In genomic region chr1:7478797-7479499, GRCh38 we compare ENCODE assay signal across 9 cellular contexts.
DNase-seq lines count a peak whose midpoint lies in the region; TF ChIP-seq lines count a peak whose summit lies in the region.
"Had no signal": no experiment of that assay in that cellular context is flagged by ENCODE, and none has a peak within 500 bp of the region (broad histone marks: within the 10 kb centered on the region; RNA-seq: fewer than 3 reads in every experiment).

No MANE protein-coding gene starts in this region.

- no peaks in the 10 kb centered on the region for H3K9me3 Mint-ChIP-seq in endodermal cell

- no peak overlapping the region for H3K9ac ChIP-seq in endodermal cell (ENCODE audit: extremely low read depth, low read length, poor library complexity, severe bottlenecking)

- H3K36me3 ChIP-seq in endodermal cell (ENCODE audit: control insufficient read depth, insufficient read depth, low read length), result no peaks in the 10 kb centered on the region
- no peaks in the 10 kb centered on the region for H3K36me3 ChIP-seq in muscle layer of duodenum (ENCODE audit: control insufficient read depth in 1 of 2, insufficient read depth in 2 of 2, low read length in 2 of 2)
- H3K36me3 ChIP-seq in tibial artery, result no peaks in the 10 kb centered on the region
- H3K36me3 ChIP-seq: prostate gland had no signal

- no peak overlapping the region for H3K4me3 Mint-ChIP-seq in endodermal cell

- no peaks in the 10 kb centered on the region for H3K9me3 ChIP-seq in endodermal cell (ENCODE audit: control insufficient read depth, low read length)
- no peaks in the 10 kb centered on the region for H3K9me3 ChIP-seq in muscle layer of duodenum (ENCODE audit: control insufficient read depth in 1 of 2, low read length in 2 of 2)
- H3K9me3 ChIP-seq in tibial artery, result no peaks in the 10 kb centered on the region
- H3K9me3 ChIP-seq: prostate gland had no signal

- no peaks in the 10 kb centered on the region for H3K36me3 Mint-ChIP-seq in endodermal cell (ENCODE audit: low read depth)

- H3K4me1 ChIP-seq in endodermal cell (ENCODE audit: control insufficient read depth, insufficient read depth, low read length) (no peaks in the 10 kb centered on the region), muscle layer of duodenum (ENCODE audit: control insufficient read depth in 1 of 2, insufficient read depth in 2 of 2, low read length in 2 of 2) (peaks cover 5 to 7% of the 10 kb centered on the region in 2 donors), tibial artery (peaks cover 0 to 16% (median 5%) of the 10 kb centered on the region in 4 donors)
- H3K4me1 ChIP-seq: prostate gland had no signal

- 82 to 85% methylated on average over 12 to 14 of the region's 14 CpGs for WGBS in endodermal cell (ENCODE audit: insufficient coverage in 1 of 2, insufficient read length in 1 of 2), 2 experiments

- peak overlapping the region; percentile 4 for H3K27ac ChIP-seq in endodermal cell (ENCODE audit: low read depth, low read length)
- H3K27ac ChIP-seq in muscle layer of duodenum (ENCODE audit: low read length), result peak overlapping the region; percentile 89
- no peak overlapping the region for H3K27ac ChIP-seq in tibial artery
- H3K27ac ChIP-seq: prostate gland had no signal

- no peaks in the 10 kb centered on the region for H3K27me3 ChIP-seq in endodermal cell (ENCODE audit: control insufficient read depth, insufficient read depth, low read length, poor library complexity, severe bottlenecking)
- H3K27me3 ChIP-seq in muscle layer of duodenum (ENCODE audit: low read depth, low read length), result no peaks in the 10 kb centered on the region
- H3K27me3 ChIP-seq in tibial artery, result no peaks in the 10 kb centered on the region

- no peak overlapping the region for H3K27ac Mint-ChIP-seq in endodermal cell

- intact Hi-C loops in tibial artery (cut with DNase I; ENCODE audit: low total_unique reads), result no loop called here

- TF ChIP-seq CTCF in endodermal cell (conservative IDR thresholded peaks at IDR 0.05) (no peak), tibial artery (IDR thresholded peaks at IDR 0.05) (no peak)

- no peak overlapping the region for H3K4me3 ChIP-seq in endodermal cell (ENCODE audit: low read length)
- H3K4me3 ChIP-seq in muscle layer of duodenum (ENCODE audit: low read depth in 1 of 2, low read length in 2 of 2), result no peak overlapping the region
- no peak overlapping the region for H3K4me3 ChIP-seq in tibial artery
- H3K4me3 ChIP-seq: prostate gland had no signal

- H3K27me3 Mint-ChIP-seq in endodermal cell (ENCODE audit: insufficient read depth), result no peaks in the 10 kb centered on the region

- no peaks in the 10 kb centered on the region for H3K4me1 Mint-ChIP-seq in endodermal cell

- peak; percentile 54 for DNase-seq in COR-L47 (lab: John Stamatoyannopoulos, UW)
- peak; percentile 73 for DNase-seq in NCI-H187 treated with DMSO at 0.1 percent for 48 hours (lab: John Stamatoyannopoulos, UW)
- DNase-seq in endodermal cell, result no peak
- no peak for DNase-seq in activated gamma-delta T cell treated with Interleukin-2 at 50 U/mL for 16 hours
- no peak for DNase-seq in tibial artery
- DNase-seq in Kasumi-1 (lab: John Stamatoyannopoulos, UW), result no peak
- DNase-seq in NCI-H1694 treated with DMSO at 0.1 percent for 48 hours (lab: John Stamatoyannopoulos, UW), result no peak

Comparison
In these comparisons a context has a peak if more than half of its experiments do, and no peak if none do; other contexts are left out.
1. DNase-seq: peak in COR-L47 (single experiment) and NCI-H187 treated with DMSO at 0.1 percent for 48 hours (single experiment); none in endodermal cell (single experiment), activated gamma-delta T cell treated with Interleukin-2 at 50 U/mL for 16 hours (single experiment), tibial artery (0 of 2), Kasumi-1 (0 of 2) and NCI-H1694 treated with DMSO at 0.1 percent for 48 hours (single experiment).
2. H3K27ac ChIP-seq: peak in endodermal cell (single experiment) and muscle layer of duodenum (single experiment); none in tibial artery (0 of 2).